13 cellular contexts compared by ENCODE assay signal in genomic region chr11:292211-293121, GRCh38. TPM values are rescaled to one million over a fixed set of nuclear protein-coding genes. Genes with fewer than 3 reads are reported as not detected.
DNase-seq lines count a peak whose midpoint lies in the region.
"Had no signal": no experiment of that assay in that cellular context is flagged by ENCODE, and none has a peak within 500 bp of the region (broad histone marks: within the 10 kb centered on the region; RNA-seq: fewer than 3 reads in every experiment).

No MANE protein-coding gene starts in this region.

- peak; percentile 30 for DNase-seq in H7
- DNase-seq in activated naive CD8-positive, alpha-beta T cell treated with anti-CD3 and anti-CD28 coated beads for 36 hours, result peak; percentile 2
- peak; percentile 89 for DNase-seq in mesenteric fat pad (ENCODE audit: low spot score)
- DNase-seq in DMS 273 (lab: John Stamatoyannopoulos, UW; ENCODE audit: unreplicated experiment), result no peak
- no peak for DNase-seq in pons (ENCODE audit: low spot score)
- DNase-seq: C1 segment of cervical spinal cord, midbrain, NCI-H2081 treated with DMSO at 0.1 percent for 48 hours, NCI-H526 had no signal

- H3K4me1 Mint-ChIP-seq in activated naive CD8-positive, alpha-beta T cell treated with anti-CD3 and anti-CD28 coated beads for 36 hours, result peaks cover 31% of the 10 kb centered on the region

- no peak overlapping the region for H3K4me3 ChIP-seq in H7 (ENCODE audit: insufficient read depth, low read depth, low read length)
- H3K4me3 ChIP-seq: tibial artery had no signal

- H3K9me3 Mint-ChIP-seq in activated naive CD8-positive, alpha-beta T cell treated with anti-CD3 and anti-CD28 coated beads for 36 hours, result no peaks in the 10 kb centered on the region

- H3K27me3 Mint-ChIP-seq in activated naive CD8-positive, alpha-beta T cell treated with anti-CD3 and anti-CD28 coated beads for 36 hours, result peaks cover 9% of the 10 kb centered on the region

- H3K4me3 Mint-ChIP-seq in activated naive CD8-positive, alpha-beta T cell treated with anti-CD3 and anti-CD28 coated beads for 36 hours, result peak overlapping the region; percentile 25

- H3K36me3 ChIP-seq in H7 (replicated peaks; ENCODE audit: control insufficient read depth, insufficient read depth, low read length), result peaks cover 2% of the 10 kb centered on the region

- peaks cover 11% of the 10 kb centered on the region for H3K27me3 ChIP-seq in H7 (ENCODE audit: control insufficient read depth, insufficient read depth, low read length)

- H3K27ac Mint-ChIP-seq in activated naive CD8-positive, alpha-beta T cell treated with anti-CD3 and anti-CD28 coated beads for 36 hours, result peak overlapping the region; percentile 34

- peaks cover 34% of the 10 kb centered on the region for H3K36me3 Mint-ChIP-seq in activated naive CD8-positive, alpha-beta T cell treated with anti-CD3 and anti-CD28 coated beads for 36 hours

RNA-seq across cellular contexts. Expression of gene PGGHG, which starts 3.5 kb away (rescaled TPM):
- 69.0 and 102 TPM in 2 replicates for total RNA-seq in H7 (2014; rRNA removed; shearing (Covaris generic))
- 100 to 1,000 TPM; 206 to 209 TPM for total RNA-seq in activated naive CD8-positive, alpha-beta T cell treated with anti-CD3 and anti-CD28 coated beads for 36 hours
- 25.2 TPM for total RNA-seq in mesenteric fat pad

RNA-seq across cellular contexts. Expression of gene IFITM5, which starts 6.9 kb away (rescaled TPM):
- not detected in 2 replicates for total RNA-seq in H7 (2014; rRNA removed; shearing (Covaris generic))
- total RNA-seq in activated naive CD8-positive, alpha-beta T cell treated with anti-CD3 and anti-CD28 coated beads for 36 hours, result not detected
- total RNA-seq in mesenteric fat pad, result not detected
- total RNA-seq: dermis microvascular lymphatic vessel endothelial cell, esophagus mucosa, skeletal muscle tissue had no signal

RNA-seq across cellular contexts. Expression of gene NLRP6, which starts 14.3 kb away (rescaled TPM):
- 0.26 and 0.55 TPM in 2 replicates for total RNA-seq in H7 (2014; rRNA removed; shearing (Covaris generic))
- total RNA-seq in activated naive CD8-positive, alpha-beta T cell treated with anti-CD3 and anti-CD28 coated beads for 36 hours, result 1 to 10 TPM; 3.7 to 3.8 TPM
- 1.8 TPM for total RNA-seq in mesenteric fat pad
- total RNA-seq: dermis microvascular lymphatic vessel endothelial cell, skeletal muscle tissue had no signal

RNA-seq across cellular contexts. Expression of gene IFITM2, which starts 15.2 kb away (rescaled TPM):
- total RNA-seq in H7 (2014; rRNA removed; shearing (Covaris generic)), result 374 and 379 TPM in 2 replicates
- total RNA-seq in activated naive CD8-positive, alpha-beta T cell treated with anti-CD3 and anti-CD28 coated beads for 36 hours, result 100 to 1,000 TPM; 474 to 496 TPM
- total RNA-seq in mesenteric fat pad, result 657 TPM

RNA-seq across cellular contexts. Expression of gene IFITM1, which starts 21.4 kb away (rescaled TPM):
- total RNA-seq in H7 (2014; rRNA removed; shearing (Covaris generic)), result 1,398 and 1,404 TPM in 2 replicates
- total RNA-seq in activated naive CD8-positive, alpha-beta T cell treated with anti-CD3 and anti-CD28 coated beads for 36 hours, result 100 to 1,000 TPM; 345 to 356 TPM
- total RNA-seq in mesenteric fat pad, result 232 TPM

Comparison
In these comparisons a context has a peak if more than half of its experiments do, and no peak if none do; other contexts are left out.
1. DNase-seq: peak in H7 (single experiment), activated naive CD8-positive, alpha-beta T cell treated with anti-CD3 and anti-CD28 coated beads for 36 hours (single experiment) and mesenteric fat pad (single experiment); none in DMS 273 (single experiment) and pons (single experiment).